In the genomic region with DNA sequence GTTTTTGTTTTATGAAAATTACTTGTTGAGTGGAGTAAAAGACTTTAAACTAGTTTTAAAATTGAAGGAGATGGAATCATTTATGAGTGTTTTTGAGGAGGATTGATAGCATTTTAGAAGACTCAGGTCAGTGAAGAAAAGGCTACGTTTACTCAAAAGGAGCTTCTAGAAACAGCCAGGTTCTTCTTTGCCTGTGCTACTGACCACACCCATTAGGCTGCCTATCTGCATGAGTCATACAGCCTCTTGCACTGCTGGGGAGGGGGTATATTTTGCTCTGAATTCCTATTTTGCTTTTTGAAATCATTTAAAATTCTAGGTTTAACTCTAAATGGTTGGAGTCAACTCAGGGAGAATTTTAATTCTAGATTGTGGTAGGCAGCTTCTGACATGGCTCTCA, we compare ENCODE assay signal across 2 cellular contexts.
TF ChIP-seq lines count a peak whose summit lies in the region.

No MANE protein-coding gene starts in this region.

TF ChIP-seq in endothelial cell of umbilical vein, 7 proteins besides CTCF, POLR2A, EP300 and RAD21:
- TF ChIP-seq MYC (IDR thresholded peaks at IDR 0.05; ENCODE audit: low read depth, low read length) (no peak), JUN (IDR thresholded peaks at IDR 0.05; ENCODE audit: borderline replicate concordance, insufficient read depth, insufficient read length, low read depth) (peak; percentile 33), EZH2 (IDR thresholded peaks at IDR 0.05; ENCODE audit: borderline replicate concordance, low read depth, low read length, severe bottlenecking) (no peak), GATA2 (IDR thresholded peaks at IDR 0.05; ENCODE audit: insufficient read depth, insufficient read length, low read depth, low read length) (no peak), FOS (IDR thresholded peaks at IDR 0.05; ENCODE audit: borderline replicate concordance, insufficient read depth, low read length) (peak; percentile 80), POLR2AphosphoS5 (IDR thresholded peaks at IDR 0.05; ENCODE audit: insufficient read depth, low read depth, low read length) (peak; percentile 50)
- TF ChIP-seq, protein P1, sequence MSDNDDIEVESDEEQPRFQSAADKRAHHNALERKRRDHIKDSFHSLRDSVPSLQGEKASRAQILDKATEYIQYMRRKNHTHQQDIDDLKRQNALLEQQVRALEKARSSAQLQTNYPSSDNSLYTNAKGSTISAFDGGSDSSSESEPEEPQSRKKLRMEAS (IDR thresholded peaks at IDR 0.05; ENCODE audit: insufficient read depth, insufficient read length): no peak

TF ChIP-seq in HepG2, 621 proteins besides CTCF, POLR2A, EP300 and RAD21:
- TF ChIP-seq PAX8 (CRISPR knock-in tag; IDR thresholded peaks at IDR 0.05; ENCODE audit: borderline replicate concordance) (no peak), CCAR2 (optimal IDR thresholded peaks at IDR 0.05; ENCODE audit: low read depth, low read length) (no peak), NPAS2 (CRISPR knock-in tag; IDR thresholded peaks at IDR 0.05; ENCODE audit: borderline replicate concordance) (no peak), ZNF34 (CRISPR knock-in tag; IDR thresholded peaks at IDR 0.05; ENCODE audit: borderline replicate concordance) (no peak)
- TF ChIP-seq, protein P2, sequence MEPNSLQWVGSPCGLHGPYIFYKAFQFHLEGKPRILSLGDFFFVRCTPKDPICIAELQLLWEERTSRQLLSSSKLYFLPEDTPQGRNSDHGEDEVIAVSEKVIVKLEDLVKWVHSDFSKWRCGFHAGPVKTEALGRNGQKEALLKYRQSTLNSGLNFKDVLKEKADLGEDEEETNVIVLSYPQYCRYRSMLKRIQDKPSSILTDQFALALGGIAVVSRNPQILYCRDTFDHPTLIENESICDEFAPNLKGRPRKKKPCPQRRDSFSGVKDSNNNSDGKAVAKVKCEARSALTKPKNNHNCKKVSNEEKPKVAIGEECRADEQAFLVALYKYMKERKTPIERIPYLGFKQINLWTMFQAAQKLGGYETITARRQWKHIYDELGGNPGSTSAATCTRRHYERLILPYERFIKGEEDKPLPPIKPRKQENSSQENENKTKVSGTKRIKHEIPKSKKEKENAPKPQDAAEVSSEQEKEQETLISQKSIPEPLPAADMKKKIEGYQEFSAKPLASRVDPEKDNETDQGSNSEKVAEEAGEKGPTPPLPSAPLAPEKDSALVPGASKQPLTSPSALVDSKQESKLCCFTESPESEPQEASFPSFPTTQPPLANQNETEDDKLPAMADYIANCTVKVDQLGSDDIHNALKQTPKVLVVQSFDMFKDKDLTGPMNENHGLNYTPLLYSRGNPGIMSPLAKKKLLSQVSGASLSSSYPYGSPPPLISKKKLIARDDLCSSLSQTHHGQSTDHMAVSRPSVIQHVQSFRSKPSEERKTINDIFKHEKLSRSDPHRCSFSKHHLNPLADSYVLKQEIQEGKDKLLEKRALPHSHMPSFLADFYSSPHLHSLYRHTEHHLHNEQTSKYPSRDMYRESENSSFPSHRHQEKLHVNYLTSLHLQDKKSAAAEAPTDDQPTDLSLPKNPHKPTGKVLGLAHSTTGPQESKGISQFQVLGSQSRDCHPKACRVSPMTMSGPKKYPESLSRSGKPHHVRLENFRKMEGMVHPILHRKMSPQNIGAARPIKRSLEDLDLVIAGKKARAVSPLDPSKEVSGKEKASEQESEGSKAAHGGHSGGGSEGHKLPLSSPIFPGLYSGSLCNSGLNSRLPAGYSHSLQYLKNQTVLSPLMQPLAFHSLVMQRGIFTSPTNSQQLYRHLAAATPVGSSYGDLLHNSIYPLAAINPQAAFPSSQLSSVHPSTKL (CRISPR knock-in tag; IDR thresholded peaks at IDR 0.05): no peak
- TF ChIP-seq, protein P3, sequence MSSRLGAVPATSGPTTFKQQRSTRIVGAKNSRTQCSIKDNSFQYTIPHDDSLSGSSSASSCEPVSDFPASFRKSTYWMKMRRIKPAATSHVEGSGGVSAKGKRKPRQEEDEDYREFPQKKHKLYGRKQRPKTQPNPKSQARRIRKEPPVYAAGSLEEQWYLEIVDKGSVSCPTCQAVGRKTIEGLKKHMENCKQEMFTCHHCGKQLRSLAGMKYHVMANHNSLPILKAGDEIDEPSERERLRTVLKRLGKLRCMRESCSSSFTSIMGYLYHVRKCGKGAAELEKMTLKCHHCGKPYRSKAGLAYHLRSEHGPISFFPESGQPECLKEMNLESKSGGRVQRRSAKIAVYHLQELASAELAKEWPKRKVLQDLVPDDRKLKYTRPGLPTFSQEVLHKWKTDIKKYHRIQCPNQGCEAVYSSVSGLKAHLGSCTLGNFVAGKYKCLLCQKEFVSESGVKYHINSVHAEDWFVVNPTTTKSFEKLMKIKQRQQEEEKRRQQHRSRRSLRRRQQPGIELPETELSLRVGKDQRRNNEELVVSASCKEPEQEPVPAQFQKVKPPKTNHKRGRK (CRISPR knock-in tag; IDR thresholded peaks at IDR 0.05): no peak
